33 cellular contexts compared by ENCODE assay signal in genomic region chr4:66157594-66157993, GRCh38.
"Had no signal": no experiment of that assay in that cellular context is flagged by ENCODE, and none has a peak within 500 bp of the region (broad histone marks: within the 10 kb centered on the region; RNA-seq: fewer than 3 reads in every experiment).

No MANE protein-coding gene starts in this region.

- H3K4me1 ChIP-seq: adrenal gland, ascending aorta, body of pancreas, breast epithelium had no signal

- H3K9me3 ChIP-seq: adrenal gland, ascending aorta, body of pancreas, breast epithelium had no signal

- H3K4me3 ChIP-seq: adrenal gland, ascending aorta, body of pancreas, breast epithelium, cardiac muscle cell had no signal

- H3K27me3 ChIP-seq: adrenal gland, ascending aorta, body of pancreas, brain microvascular endothelial cell, breast epithelium, cardiac muscle cell had no signal

- ATAC-seq: activated naive CD4-positive, alpha-beta T cell treated with anti-CD3 and anti-CD28 coated beads, Interleukin-2, amount 50 U/mL, for 72 hours; activated naive CD8-positive, alpha-beta T cell treated with anti-CD3 and anti-CD28 coated beads, Interleukin-2, amount 50 U/mL, for 24 hours; activated T-cell treated with anti-CD3 and anti-CD28 coated beads, Interleukin-2, amount 50 U/mL, for 4 hours; activated T-cell treated with anti-CD3 and anti-CD28 coated beads, Interleukin-2, amount 50 U/mL, for 72 hours; activated T-helper 17 cell treated with anti-CD3 and anti-CD28 coated beads, Interleukin-2, amount 50 U/mL, for 72 hours; body of pancreas had no signal

- H3K36me3 ChIP-seq: adrenal gland, ascending aorta, brain microvascular endothelial cell, breast epithelium, cardiac muscle cell had no signal

- DNase-seq: activated effector memory CD4-positive, alpha-beta T cell treated with Interleukin-2 at 50 U/mL for 16 hours; activated gamma-delta T cell; activated gamma-delta T cell treated with Interleukin-2 at 50 U/mL for 16 hours; activated naive CD4-positive, alpha-beta T cell; activated naive CD4-positive, alpha-beta T cell treated with anti-CD3 and anti-CD28 coated beads for 36 hours; activated naive CD4-positive, alpha-beta T cell treated with anti-CD3 and anti-CD28 coated beads, Interleukin-2, amount 10 ng/mL, durations not matched to agents 7 days and 5 days; activated naive CD4-positive, alpha-beta T cell treated with anti-CD3 and anti-CD28 coated beads, Interleukin-2, amount 50 U/mL, for 16 hours; activated naive CD4-positive, alpha-beta T cell treated with Interleukin-2 at 50 U/mL for 16 hours; activated naive CD8-positive, alpha-beta T cell treated with anti-CD3 and anti-CD28 coated beads for 36 hours; activated naive CD8-positive, alpha-beta T cell treated with anti-CD3 and anti-CD28 coated beads, Interleukin-2, amount 10 ng/mL, durations not matched to agents 7 days and 5 days; activated naive CD8-positive, alpha-beta T cell treated with anti-CD3 and anti-CD28 coated beads, Interleukin-2, amount 50 U/mL, for 24 hours; activated T-cell treated with anti-CD3 and anti-CD28 coated beads, Interleukin-2, amount 50 U/mL, for 1 hour; activated T-cell treated with anti-CD3 and anti-CD28 coated beads, Interleukin-2, amount 50 U/mL, for 24 hours; activated T-cell treated with anti-CD3 and anti-CD28 coated beads, Interleukin-2, amount 50 U/mL, for 4 hours; activated T-cell treated with anti-CD3 and anti-CD28 coated beads, Interleukin-2, amount 50 U/mL, for 48 hours; activated T-cell treated with anti-CD3 and anti-CD28 coated beads, Interleukin-2, amount 50 U/mL, for 72 hours; adrenal gland; amniotic stem cell; amygdala; anterior cingulate cortex; aorta; body of pancreas; brain microvascular endothelial cell; caudate nucleus; central memory CD4-positive, alpha-beta T cell; cerebellar nuclear complex had no signal

- FAIRE-seq: astrocyte, bronchial epithelial cell had no signal

- H3K27ac ChIP-seq: adrenal gland, ascending aorta, body of pancreas, brain microvascular endothelial cell, breast epithelium, cardiac muscle cell had no signal
